2 cellular contexts compared by ENCODE assay signal in the genomic region with DNA sequence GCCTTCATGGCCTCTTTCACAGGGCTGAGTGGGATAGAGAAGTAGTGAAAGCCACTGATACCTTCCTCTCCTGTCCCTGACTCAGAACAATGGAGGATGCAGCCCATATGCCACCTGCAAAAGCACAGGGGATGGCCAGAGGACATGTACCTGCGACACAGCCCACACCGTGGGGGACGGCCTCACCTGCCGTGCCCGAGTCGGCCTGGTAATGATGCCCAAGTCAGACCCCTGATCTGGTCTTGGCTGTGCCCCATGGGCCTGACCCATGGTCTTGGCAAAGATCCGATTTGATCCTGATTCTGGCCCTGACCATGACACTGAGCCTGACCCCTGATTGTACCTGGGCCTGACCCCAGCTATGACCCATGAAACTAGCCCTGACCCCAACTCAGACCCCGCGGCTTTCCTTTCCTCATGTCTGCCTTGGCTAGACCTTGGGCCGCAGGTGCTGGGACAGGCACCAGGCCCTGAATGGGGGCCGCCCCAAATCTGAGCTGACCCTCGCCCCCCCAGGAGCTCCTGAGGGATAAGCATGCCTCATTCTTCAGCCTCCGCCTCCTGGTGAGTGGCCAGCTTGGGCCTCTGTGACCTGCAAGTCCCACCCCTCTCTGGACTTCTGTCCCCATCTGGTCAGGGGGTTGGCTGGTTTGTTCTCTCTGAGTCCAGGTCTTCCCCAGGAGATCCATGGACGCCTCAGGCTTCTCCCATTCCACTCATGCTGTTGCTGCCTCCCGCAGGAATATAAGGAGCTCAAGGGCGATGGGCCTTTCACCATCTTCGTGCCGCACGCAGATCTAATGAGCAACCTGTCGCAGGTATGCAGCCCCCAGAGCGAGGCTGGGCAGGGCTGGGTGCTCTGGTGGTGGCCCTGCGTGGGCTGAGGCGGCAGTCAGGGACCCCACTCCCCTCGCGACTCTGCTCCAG.
TF ChIP-seq lines count a peak whose summit lies in the region.

No MANE protein-coding gene starts in this region.

TF ChIP-seq in GM23338, 12 proteins besides CTCF, POLR2A, EP300 and RAD21:
- TF ChIP-seq POLR2AphosphoS5 (IDR thresholded peaks at IDR 0.05; ENCODE audit: low read depth) (no peak), JUNB (IDR thresholded peaks at IDR 0.05; ENCODE audit: unreplicated experiment) (no peak), ZNF114 (CRISPR knock-in tag; IDR thresholded peaks at IDR 0.05) (no peak)

TF ChIP-seq in K562, 482 proteins besides CTCF, POLR2A, EP300 and RAD21:
- TF ChIP-seq, protein P1, sequence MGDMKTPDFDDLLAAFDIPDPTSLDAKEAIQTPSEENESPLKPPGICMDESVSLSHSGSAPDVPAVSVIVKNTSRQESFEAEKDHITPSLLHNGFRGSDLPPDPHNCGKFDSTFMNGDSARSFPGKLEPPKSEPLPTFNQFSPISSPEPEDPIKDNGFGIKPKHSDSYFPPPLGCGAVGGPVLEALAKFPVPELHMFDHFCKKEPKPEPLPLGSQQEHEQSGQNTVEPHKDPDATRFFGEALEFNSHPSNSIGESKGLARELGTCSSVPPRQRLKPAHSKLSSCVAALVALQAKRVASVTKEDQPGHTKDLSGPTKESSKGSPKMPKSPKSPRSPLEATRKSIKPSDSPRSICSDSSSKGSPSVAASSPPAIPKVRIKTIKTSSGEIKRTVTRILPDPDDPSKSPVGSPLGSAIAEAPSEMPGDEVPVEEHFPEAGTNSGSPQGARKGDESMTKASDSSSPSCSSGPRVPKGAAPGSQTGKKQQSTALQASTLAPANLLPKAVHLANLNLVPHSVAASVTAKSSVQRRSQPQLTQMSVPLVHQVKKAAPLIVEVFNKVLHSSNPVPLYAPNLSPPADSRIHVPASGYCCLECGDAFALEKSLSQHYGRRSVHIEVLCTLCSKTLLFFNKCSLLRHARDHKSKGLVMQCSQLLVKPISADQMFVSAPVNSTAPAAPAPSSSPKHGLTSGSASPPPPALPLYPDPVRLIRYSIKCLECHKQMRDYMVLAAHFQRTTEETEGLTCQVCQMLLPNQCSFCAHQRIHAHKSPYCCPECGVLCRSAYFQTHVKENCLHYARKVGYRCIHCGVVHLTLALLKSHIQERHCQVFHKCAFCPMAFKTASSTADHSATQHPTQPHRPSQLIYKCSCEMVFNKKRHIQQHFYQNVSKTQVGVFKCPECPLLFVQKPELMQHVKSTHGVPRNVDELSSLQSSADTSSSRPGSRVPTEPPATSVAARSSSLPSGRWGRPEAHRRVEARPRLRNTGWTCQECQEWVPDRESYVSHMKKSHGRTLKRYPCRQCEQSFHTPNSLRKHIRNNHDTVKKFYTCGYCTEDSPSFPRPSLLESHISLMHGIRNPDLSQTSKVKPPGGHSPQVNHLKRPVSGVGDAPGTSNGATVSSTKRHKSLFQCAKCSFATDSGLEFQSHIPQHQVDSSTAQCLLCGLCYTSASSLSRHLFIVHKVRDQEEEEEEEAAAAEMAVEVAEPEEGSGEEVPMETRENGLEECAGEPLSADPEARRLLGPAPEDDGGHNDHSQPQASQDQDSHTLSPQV (IDR thresholded peaks at IDR 0.05), result 0 out of 2 replicates have a peak, but pooled peaks have one; percentile 28
- TF ChIP-seq MYC (IDR thresholded peaks at IDR 0.05; ENCODE audit: low read depth, low read length) (0 out of 2 replicates have a peak, but pooled peaks have one; percentile 3), MYC (CRISPR knock-in tag; IDR thresholded peaks at IDR 0.05; ENCODE audit: borderline replicate concordance, low read depth) (no peak)
- TF ChIP-seq, protein P2, sequence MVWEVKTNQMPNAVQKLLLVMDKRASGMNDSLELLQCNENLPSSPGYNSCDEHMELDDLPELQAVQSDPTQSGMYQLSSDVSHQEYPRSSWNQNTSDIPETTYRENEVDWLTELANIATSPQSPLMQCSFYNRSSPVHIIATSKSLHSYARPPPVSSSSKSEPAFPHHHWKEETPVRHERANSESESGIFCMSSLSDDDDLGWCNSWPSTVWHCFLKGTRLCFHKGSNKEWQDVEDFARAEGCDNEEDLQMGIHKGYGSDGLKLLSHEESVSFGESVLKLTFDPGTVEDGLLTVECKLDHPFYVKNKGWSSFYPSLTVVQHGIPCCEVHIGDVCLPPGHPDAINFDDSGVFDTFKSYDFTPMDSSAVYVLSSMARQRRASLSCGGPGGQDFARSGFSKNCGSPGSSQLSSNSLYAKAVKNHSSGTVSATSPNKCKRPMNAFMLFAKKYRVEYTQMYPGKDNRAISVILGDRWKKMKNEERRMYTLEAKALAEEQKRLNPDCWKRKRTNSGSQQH (CRISPR knock-in tag; IDR thresholded peaks at IDR 0.05), result no peak
TF ChIP-seq in K562: peak in this region for 2.
